In the genomic region with DNA sequence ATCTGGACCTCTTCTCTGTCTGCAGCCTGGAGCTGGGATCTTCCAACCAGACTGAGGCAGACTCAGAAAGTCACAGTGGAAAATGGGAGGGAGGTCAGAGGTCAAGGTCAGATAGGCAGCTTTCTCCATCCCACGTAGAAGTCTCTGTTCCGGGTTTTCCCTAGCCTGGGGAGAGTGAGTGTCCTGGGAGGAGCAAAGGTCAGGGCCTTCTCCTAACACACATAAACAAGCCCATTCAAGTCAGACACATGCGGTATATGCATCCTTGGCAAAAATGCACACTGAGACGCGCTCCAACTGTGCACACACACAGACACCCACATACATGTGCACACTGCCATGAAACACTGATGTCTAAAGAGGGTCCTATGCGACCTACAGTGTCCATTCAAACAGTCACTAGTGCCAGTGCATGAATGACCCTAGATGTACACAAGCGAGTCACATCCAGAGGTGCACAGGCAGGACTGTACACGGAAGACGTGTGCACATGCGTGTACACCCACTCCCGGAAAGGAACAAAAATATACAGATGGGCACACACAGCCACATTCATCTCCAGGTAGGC, we compare ENCODE assay signal across 8 cellular contexts. TPM values are rescaled to one million over a fixed set of nuclear protein-coding genes. Genes with fewer than 3 reads are reported as not detected.
DNase-seq lines count a peak whose midpoint lies in the region; ATAC-seq, FAIRE-seq and TF ChIP-seq lines count a peak whose summit lies in the region.

No MANE protein-coding gene starts in this region.

- H3K36me3 ChIP-seq in RWPE2 (ENCODE audit: low read depth), result peaks cover 14% of the 10 kb centered on the region

- TF ChIP-seq RAD21 in A549 (conservative IDR thresholded peaks at IDR 0.05 in 1 of 2, IDR thresholded peaks at IDR 0.05 in 1 of 2), result no peak

- peak overlapping the region; percentile 79 for H3K4me2 ChIP-seq in A549

- FAIRE-seq in A549 (lab: Jason Lieb, UNC), result no peak

- H3K27me3 Mint-ChIP-seq in osteocyte (ENCODE audit: unreplicated experiment), result no peaks in the 10 kb centered on the region

- H3K27ac ChIP-seq in A549 (peak overlapping the region; percentile 98), RWPE2 (ENCODE audit: poor library complexity, severe bottlenecking) (peak overlapping the region; percentile 90), epithelial cell of prostate (peak overlapping the region; percentile 94)

- H3K4me3 Mint-ChIP-seq in osteocyte (ENCODE audit: unreplicated experiment), result peak overlapping the region; percentile 91

- DNase-seq in A549 (ENCODE audit: low read depth in 1 of 2, low spot score in 1 of 2), result peak; percentile 20 to 29
- no peak for DNase-seq in RWPE2 (ENCODE audit: low spot score)
- DNase-seq in epithelial cell of prostate (ENCODE audit: low read depth, low spot score), result no peak
- no peak for DNase-seq in osteocyte (ENCODE audit: extremely low spot score, unreplicated experiment)
- no peak for DNase-seq in H4 (ENCODE audit: low spot score)
- DNase-seq in NCI-H510A treated with DMSO at 0.1 percent for 48 hours (lab: John Stamatoyannopoulos, UW), result no peak

- no peaks in the 10 kb centered on the region for H3K9me3 ChIP-seq in A549
- no peaks in the 10 kb centered on the region for H3K9me3 ChIP-seq in RWPE2 (ENCODE audit: severe bottlenecking)

- ATAC-seq in A549, result peak; percentile 26 to 27
- peak; percentile 12 for ATAC-seq in GM21528 (IDR thresholded peaks at IDR 0.05; ENCODE audit: low FRiP score, unreplicated experiment)
- ATAC-seq in RWPE2 (ENCODE audit: low read depth), result no peak; the same call in 2 of the 3 replicates
- no peak for ATAC-seq in HG03521 (IDR thresholded peaks at IDR 0.05; ENCODE audit: unreplicated experiment)

- H3K4me3 ChIP-seq in A549 (peak overlapping the region; percentile 96), RWPE2 (ENCODE audit: severe bottlenecking) (peak overlapping the region; percentile 58)

- TF ChIP-seq POLR2A in A549 (IDR thresholded peaks at IDR 0.05; ENCODE audit: low read length), result no peak

- no peaks in the 10 kb centered on the region for H3K9me3 Mint-ChIP-seq in osteocyte (ENCODE audit: unreplicated experiment)

- H3K4me1 ChIP-seq in A549, result peaks cover 32% of the 10 kb centered on the region
- peaks cover 25% of the 10 kb centered on the region for H3K4me1 ChIP-seq in RWPE2 (ENCODE audit: insufficient read depth, poor library complexity, severe bottlenecking)

- POLR2A ChIA-PET in A549 (lab: Yijun Ruan, JAX), result interaction anchor here (0.9 to 2.4 kb wide), 5 partner anchors 10 to 84 kb away, joined by 3 to 28 read pairs (median 3); a partner anchor contains a TSS

- H3K4me1 Mint-ChIP-seq in osteocyte (ENCODE audit: unreplicated experiment), result peaks cover 44% of the 10 kb centered on the region

- TF ChIP-seq EP300 in A549 (IDR thresholded peaks at IDR 0.05), result no peak

- peak overlapping the region; percentile 93 for H3K27ac Mint-ChIP-seq in osteocyte (ENCODE audit: unreplicated experiment)

- peaks cover 2% of the 10 kb centered on the region for H3K36me3 Mint-ChIP-seq in osteocyte (ENCODE audit: unreplicated experiment)

- H3K27me3 ChIP-seq in RWPE2 (ENCODE audit: insufficient read depth, poor library complexity, severe bottlenecking), result no peaks in the 10 kb centered on the region

- no peak for TF ChIP-seq CTCF in A549 (IDR thresholded peaks at IDR 0.05)
- TF ChIP-seq CTCF in RWPE2 (IDR thresholded peaks at IDR 0.05; ENCODE audit: poor library complexity, severe bottlenecking), result no peak
- TF ChIP-seq CTCF in osteocyte (IDR thresholded peaks at IDR 0.05), result no peak

- 0% methylated on average over 8 of the region's 11 CpGs for WGBS in A549 (ENCODE audit: missing lambda C conversion rate)

- CTCF ChIA-PET in A549 (lab: Yijun Ruan, JAX), result interaction anchor here (0.5 to 11.4 kb wide), 9 partner anchors 11 to 208 kb away, joined by 3 to 198 read pairs (median 5); a partner anchor contains a TSS

TF ChIP-seq in A549, 52 proteins besides CTCF, POLR2A, EP300 and RAD21:
- no peak for TF ChIP-seq CBX2 (IDR thresholded peaks at IDR 0.05; ENCODE audit: borderline replicate concordance, low read depth)
- TF ChIP-seq KDM1A (IDR thresholded peaks at IDR 0.05; ENCODE audit: low read depth), result peak; percentile 97
- TF ChIP-seq CBX8 (IDR thresholded peaks at IDR 0.05), result no peak
- TF ChIP-seq ESRRA (IDR thresholded peaks at IDR 0.05; ENCODE audit: borderline replicate concordance, low read length), result peak; percentile 82; the same call in 1 of the 2 replicates
- TF ChIP-seq, protein P1, sequence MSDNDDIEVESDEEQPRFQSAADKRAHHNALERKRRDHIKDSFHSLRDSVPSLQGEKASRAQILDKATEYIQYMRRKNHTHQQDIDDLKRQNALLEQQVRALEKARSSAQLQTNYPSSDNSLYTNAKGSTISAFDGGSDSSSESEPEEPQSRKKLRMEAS (IDR thresholded peaks at IDR 0.05), result 0 out of 2 replicates have a peak, but pooled peaks have one; percentile 4
- TF ChIP-seq KDM5A (IDR thresholded peaks at IDR 0.05), result no peak

RNA-seq across cellular contexts. Expression of a gene that starts 0.7 kb away (rescaled TPM):
- 36.8 and 46.3 TPM in 2 replicates for polyA plus RNA-seq in A549 (2011; rRNA removed)
- polyA plus RNA-seq in A549 (2012; cell fraction: cytosol; rRNA removed), result 102 and 123 TPM in 2 replicates
- polyA plus RNA-seq in A549 (2012; cell fraction: nucleus; rRNA removed), result 130 and 152 TPM in 2 replicates
- polyA plus RNA-seq in A549 (2017; fragmentation: RNase III; extraction: RNeasy Plus Mini Kit Qiagen cat#74134 plus additional on column Dnase treatment), result 50.5 to 55.4 TPM (median 53.6 TPM) in 3 replicates
- polyA minus RNA-seq in A549 (2011; rRNA and poly(A)+ RNA removed), result 32.6 and 42.2 TPM in 2 replicates
- total RNA-seq in osteocyte, result 55.8 and 58.6 TPM in 2 replicates
- total RNA-seq in H4 (2014; rRNA removed; shearing (Covaris generic)), result 67.0 and 78.4 TPM in 2 replicates

RNA-seq across cellular contexts. Expression of a gene that starts 7.3 kb away (rescaled TPM):
- polyA plus RNA-seq in A549 (2011; rRNA removed) (6.3 and 8.8 TPM in 2 replicates), A549 (2017; fragmentation: RNase III; extraction: RNeasy Plus Mini Kit Qiagen cat#74134 plus additional on column Dnase treatment) (5.8 to 8.0 TPM (median 5.9 TPM) in 3 replicates)
- polyA plus RNA-seq in A549 (2012; cell fraction: cytosol; rRNA removed), result 6.3 and 6.6 TPM in 2 replicates
- polyA plus RNA-seq in A549 (2012; cell fraction: nucleus; rRNA removed), result 12.4 and 13.8 TPM in 2 replicates
- 6.3 and 7.6 TPM in 2 replicates for polyA minus RNA-seq in A549 (2011; rRNA and poly(A)+ RNA removed)
- 16.4 and 16.9 TPM in 2 replicates for total RNA-seq in osteocyte
- total RNA-seq in H4 (2014; rRNA removed; shearing (Covaris generic)), result 4.4 and 5.6 TPM in 2 replicates

RNA-seq across cellular contexts. Expression of a gene that starts 12.8 kb away (rescaled TPM):
- polyA plus RNA-seq in A549 (2011; rRNA removed) (0.04 and 0.12 TPM in 2 replicates), A549 (2017; fragmentation: RNase III; extraction: RNeasy Plus Mini Kit Qiagen cat#74134 plus additional on column Dnase treatment) (not detected in 3 replicates)
- not detected in 2 replicates for polyA plus RNA-seq in A549 (2012; cell fraction: cytosol; rRNA removed)
- 0.18 and 0.48 TPM in 2 replicates for polyA plus RNA-seq in A549 (2012; cell fraction: nucleus; rRNA removed)
- 0.10 TPM in 1 of 2 replicates, not detected in the other for polyA minus RNA-seq in A549 (2011; rRNA and poly(A)+ RNA removed)
- not detected in 2 replicates for total RNA-seq in osteocyte
- total RNA-seq in H4 (2014; rRNA removed; shearing (Covaris generic)), result not detected in 2 replicates

RNA-seq across cellular contexts. Expression of a gene that starts 40.2 kb away (rescaled TPM):
- polyA plus RNA-seq in A549 (2011; rRNA removed), result 52.7 and 58.5 TPM in 2 replicates
- polyA plus RNA-seq in A549 (2012; cell fraction: cytosol; rRNA removed), result 22.9 and 30.7 TPM in 2 replicates
- polyA plus RNA-seq in A549 (2012; cell fraction: nucleus; rRNA removed), result 9.2 and 12.6 TPM in 2 replicates
- polyA plus RNA-seq in A549 (2017; fragmentation: RNase III; extraction: RNeasy Plus Mini Kit Qiagen cat#74134 plus additional on column Dnase treatment), result 50.6 to 53.8 TPM (median 52.4 TPM) in 3 replicates
- 42.8 and 42.9 TPM in 2 replicates for polyA minus RNA-seq in A549 (2011; rRNA and poly(A)+ RNA removed)
- total RNA-seq in osteocyte, result 76.7 and 82.1 TPM in 2 replicates
- 29.0 and 33.7 TPM in 2 replicates for total RNA-seq in H4 (2014; rRNA removed; shearing (Covaris generic))

RNA-seq across cellular contexts. Expression of a gene that starts 40.3 kb away (rescaled TPM):
- 59.7 and 63.7 TPM in 2 replicates for polyA plus RNA-seq in A549 (2011; rRNA removed)
- 69.1 and 77.6 TPM in 2 replicates for polyA plus RNA-seq in A549 (2012; cell fraction: cytosol; rRNA removed)
- polyA plus RNA-seq in A549 (2012; cell fraction: nucleus; rRNA removed), result 108 and 109 TPM in 2 replicates
- polyA plus RNA-seq in A549 (2017; fragmentation: RNase III; extraction: RNeasy Plus Mini Kit Qiagen cat#74134 plus additional on column Dnase treatment), result 50.5 to 56.8 TPM (median 53.9 TPM) in 3 replicates
- 48.5 and 50.9 TPM in 2 replicates for polyA minus RNA-seq in A549 (2011; rRNA and poly(A)+ RNA removed)
- 34.8 and 36.2 TPM in 2 replicates for total RNA-seq in osteocyte
- total RNA-seq in H4 (2014; rRNA removed; shearing (Covaris generic)), result 28.5 and 37.4 TPM in 2 replicates

Comparison
In these comparisons a context has a peak if more than half of its experiments do, and no peak if none do; other contexts are left out.
1. ATAC-seq: peak in A549 (2 of 2) and GM21528 (single experiment); none in RWPE2 (single experiment) and HG03521 (single experiment).
2. DNase-seq: peak in A549 (2 of 2); none in RWPE2 (single experiment), epithelial cell of prostate (single experiment), osteocyte (single experiment), H4 (single experiment) and NCI-H510A treated with DMSO at 0.1 percent for 48 hours (single experiment).
3. Peak in every context shown above with its lines, with median percentiles within 50 percentile points of each other: H3K27ac ChIP-seq.